ENCODE assay signal across 1 cellular context in the genomic region with DNA sequence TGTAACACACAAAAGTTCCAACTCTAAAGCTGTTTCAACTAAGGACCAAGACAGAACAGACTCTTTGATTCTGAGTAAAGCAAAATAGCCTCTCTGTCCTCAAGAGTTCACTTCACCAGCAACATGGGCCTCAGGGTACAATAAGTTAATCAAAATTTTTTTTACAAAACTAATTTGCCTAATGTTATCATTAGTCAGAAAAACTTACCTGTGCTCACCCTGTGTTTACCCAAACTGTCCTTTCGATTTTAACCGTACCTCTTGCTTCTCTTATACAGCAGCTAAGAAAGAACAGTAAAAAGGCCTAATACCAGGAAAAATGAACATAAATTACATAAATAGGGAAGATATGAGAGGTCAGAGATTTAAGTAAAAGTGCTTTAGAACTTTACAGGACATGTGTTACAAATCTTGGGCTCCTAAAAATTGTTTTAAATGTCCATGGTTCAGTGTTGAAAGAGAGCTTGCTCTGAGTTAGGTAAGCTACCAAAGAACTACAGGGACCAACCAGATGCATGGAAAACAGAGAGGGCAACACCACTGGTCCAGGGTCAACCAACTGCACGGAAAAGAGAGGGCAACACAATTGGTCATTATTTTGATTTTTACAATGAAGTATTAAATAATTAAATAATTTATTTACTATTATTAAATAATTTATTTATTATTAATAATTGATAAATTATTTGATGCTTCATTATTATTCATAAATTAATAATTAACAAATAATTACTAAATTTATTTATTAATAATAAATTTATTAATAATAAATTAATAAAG.
TF ChIP-seq lines count a peak whose summit lies in the region.

No MANE protein-coding gene starts in this region.

TF ChIP-seq in liver, 16 proteins besides CTCF, POLR2A, EP300 and RAD21 (continued from another document):
- TF ChIP-seq RXRA (IDR thresholded peaks at IDR 0.05) (peak in 1 of 2 donors; percentile 16), SP1 (IDR thresholded peaks at IDR 0.05) (peak; percentile 39), FOXA2 (IDR thresholded peaks at IDR 0.05) (peak; percentile 47), EGR1 (IDR thresholded peaks at IDR 0.05; ENCODE audit: low read depth in 2 of 2) (no peak), NR2F2 (IDR thresholded peaks at IDR 0.05) (no peak), YY1 (IDR thresholded peaks at IDR 0.05) (no peak)
- TF ChIP-seq, protein P1, sequence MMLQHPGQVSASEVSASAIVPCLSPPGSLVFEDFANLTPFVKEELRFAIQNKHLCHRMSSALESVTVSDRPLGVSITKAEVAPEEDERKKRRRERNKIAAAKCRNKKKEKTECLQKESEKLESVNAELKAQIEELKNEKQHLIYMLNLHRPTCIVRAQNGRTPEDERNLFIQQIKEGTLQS (IDR thresholded peaks at IDR 0.05) = no peak
- TF ChIP-seq, protein P2, sequence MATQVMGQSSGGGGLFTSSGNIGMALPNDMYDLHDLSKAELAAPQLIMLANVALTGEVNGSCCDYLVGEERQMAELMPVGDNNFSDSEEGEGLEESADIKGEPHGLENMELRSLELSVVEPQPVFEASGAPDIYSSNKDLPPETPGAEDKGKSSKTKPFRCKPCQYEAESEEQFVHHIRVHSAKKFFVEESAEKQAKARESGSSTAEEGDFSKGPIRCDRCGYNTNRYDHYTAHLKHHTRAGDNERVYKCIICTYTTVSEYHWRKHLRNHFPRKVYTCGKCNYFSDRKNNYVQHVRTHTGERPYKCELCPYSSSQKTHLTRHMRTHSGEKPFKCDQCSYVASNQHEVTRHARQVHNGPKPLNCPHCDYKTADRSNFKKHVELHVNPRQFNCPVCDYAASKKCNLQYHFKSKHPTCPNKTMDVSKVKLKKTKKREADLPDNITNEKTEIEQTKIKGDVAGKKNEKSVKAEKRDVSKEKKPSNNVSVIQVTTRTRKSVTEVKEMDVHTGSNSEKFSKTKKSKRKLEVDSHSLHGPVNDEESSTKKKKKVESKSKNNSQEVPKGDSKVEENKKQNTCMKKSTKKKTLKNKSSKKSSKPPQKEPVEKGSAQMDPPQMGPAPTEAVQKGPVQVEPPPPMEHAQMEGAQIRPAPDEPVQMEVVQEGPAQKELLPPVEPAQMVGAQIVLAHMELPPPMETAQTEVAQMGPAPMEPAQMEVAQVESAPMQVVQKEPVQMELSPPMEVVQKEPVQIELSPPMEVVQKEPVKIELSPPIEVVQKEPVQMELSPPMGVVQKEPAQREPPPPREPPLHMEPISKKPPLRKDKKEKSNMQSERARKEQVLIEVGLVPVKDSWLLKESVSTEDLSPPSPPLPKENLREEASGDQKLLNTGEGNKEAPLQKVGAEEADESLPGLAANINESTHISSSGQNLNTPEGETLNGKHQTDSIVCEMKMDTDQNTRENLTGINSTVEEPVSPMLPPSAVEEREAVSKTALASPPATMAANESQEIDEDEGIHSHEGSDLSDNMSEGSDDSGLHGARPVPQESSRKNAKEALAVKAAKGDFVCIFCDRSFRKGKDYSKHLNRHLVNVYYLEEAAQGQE (IDR thresholded peaks at IDR 0.05) = no peak
